ENCODE assay signal across 7 cellular contexts in the genomic region with DNA sequence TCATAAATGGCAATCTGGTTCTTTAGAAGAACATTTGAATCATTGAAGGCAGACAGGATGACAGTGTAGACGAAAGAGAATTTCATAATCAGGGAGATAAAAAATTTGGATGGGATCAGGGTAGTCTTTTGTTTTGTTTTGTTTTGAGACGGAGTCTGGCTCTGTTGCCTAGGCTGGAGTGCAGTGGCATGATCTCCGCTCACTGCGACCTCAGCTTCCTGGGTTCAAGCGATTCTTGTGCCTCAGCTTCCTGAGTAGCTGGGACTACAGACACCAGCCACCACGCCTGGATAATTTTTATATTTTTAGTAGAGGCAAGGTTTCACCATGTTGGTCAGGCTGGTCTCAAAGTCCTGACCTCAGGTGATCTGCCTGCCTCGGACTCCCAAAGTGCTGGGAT. TPM values are rescaled to one million over a fixed set of nuclear protein-coding genes. Genes with fewer than 3 reads are reported as not detected.
DNase-seq lines count a peak whose midpoint lies in the region; ATAC-seq and TF ChIP-seq lines count a peak whose summit lies in the region.
"Not testable (repeated sequence)": the region's sequence is repeated elsewhere in the genome, so short reads cannot be mapped to it uniquely, and the experiment has no call there.

No MANE protein-coding gene starts in this region.

- TF ChIP-seq CTCF in DND-41 (IDR thresholded peaks at IDR 0.05; ENCODE audit: borderline replicate concordance, extremely low read depth, low read length, poor library complexity, severe bottlenecking); mesothelial cell of epicardium (IDR thresholded peaks at IDR 0.05; ENCODE audit: unreplicated experiment); psoas muscle (IDR thresholded peaks at IDR 0.05): not testable (repeated sequence)

- H3K4me3 ChIP-seq in DND-41 (ENCODE audit: low read depth in 1 of 2, low read length in 2 of 2); psoas muscle: not testable (repeated sequence)

- H3K4me3 Mint-ChIP-seq in activated CD4-positive, alpha-beta memory T cell treated with anti-CD3 and anti-CD28 coated beads, Interleukin-2, amount 10 ng/mL, durations not matched to agents 7 days and 5 days: peak overlapping the region; percentile 39
- peak overlapping the region; percentile 99 for H3K4me3 Mint-ChIP-seq in activated naive CD4-positive, alpha-beta T cell treated with anti-CD3 and anti-CD28 coated beads, Interleukin-2, amount 10 ng/mL, durations not matched to agents 7 days and 5 days
- H3K4me3 Mint-ChIP-seq in central memory CD8-positive, alpha-beta T cell: peak overlapping the region; percentile 42
- peak overlapping the region; percentile 41 for H3K4me3 Mint-ChIP-seq in mesothelial cell of epicardium

- ATAC-seq in DND-41 (ENCODE audit: insufficient read depth, low read depth); central memory CD8-positive, alpha-beta T cell (replicated peaks; ENCODE audit: extremely low read depth, poor library complexity, severe bottlenecking); psoas muscle: not testable (repeated sequence)

- peak overlapping the region; percentile 72 for H3K27ac Mint-ChIP-seq in activated CD4-positive, alpha-beta memory T cell treated with anti-CD3 and anti-CD28 coated beads, Interleukin-2, amount 10 ng/mL, durations not matched to agents 7 days and 5 days
- peak overlapping the region; percentile 78 for H3K27ac Mint-ChIP-seq in activated naive CD4-positive, alpha-beta T cell treated with anti-CD3 and anti-CD28 coated beads, Interleukin-2, amount 10 ng/mL, durations not matched to agents 7 days and 5 days
- H3K27ac Mint-ChIP-seq in central memory CD8-positive, alpha-beta T cell (ENCODE audit: low read depth): peak overlapping the region; percentile 35
- peak overlapping the region; percentile 47 for H3K27ac Mint-ChIP-seq in mesothelial cell of epicardium

- peaks cover 13% of the 10 kb centered on the region for H4K20me1 ChIP-seq in DND-41 (ENCODE audit: insufficient read depth, low read length)

- peak overlapping the region; percentile 77; the same call in 1 of the 2 replicates for H3K4me2 ChIP-seq in DND-41 (ENCODE audit: insufficient read depth, low read length)

- H3K4me1 ChIP-seq in DND-41 (ENCODE audit: insufficient read depth, low read length) (peaks cover 34% of the 10 kb centered on the region), psoas muscle (peaks cover 28% of the 10 kb centered on the region)

- POLR2A ChIA-PET in activated CD4-positive, alpha-beta memory T cell treated with anti-CD3 and anti-CD28 coated beads, Interleukin-2, amount 10 ng/mL, durations not matched to agents 7 days and 5 days (lab: Charles Lee): interaction anchor here (5.5 kb wide), 1 partner anchor 21 kb away, joined by 112 read pairs; a partner anchor contains a TSS

- not testable (repeated sequence) for H3K9me3 ChIP-seq in DND-41 (ENCODE audit: insufficient read depth, low read length, severe bottlenecking); psoas muscle

- H3K9me3 Mint-ChIP-seq in activated CD4-positive, alpha-beta memory T cell treated with anti-CD3 and anti-CD28 coated beads, Interleukin-2, amount 10 ng/mL, durations not matched to agents 7 days and 5 days; activated naive CD4-positive, alpha-beta T cell treated with anti-CD3 and anti-CD28 coated beads, Interleukin-2, amount 10 ng/mL, durations not matched to agents 7 days and 5 days; central memory CD8-positive, alpha-beta T cell; mesothelial cell of epicardium: not testable (repeated sequence)

- H3K36me3 ChIP-seq in DND-41 (ENCODE audit: insufficient read depth, low read length): not testable (repeated sequence)
- peaks cover 4 to 38% of the 10 kb centered on the region in 2 donors for H3K36me3 ChIP-seq in psoas muscle (ENCODE audit: insufficient read depth in 1 of 2, low read depth in 1 of 2)

- H2AFZ ChIP-seq in DND-41 (ENCODE audit: low read depth, low read length): not testable (repeated sequence)

- not testable (repeated sequence) for DNase-seq in DND-41; central memory CD8-positive, alpha-beta T cell (ENCODE audit: low spot score in 2 of 2); mesothelial cell of epicardium (ENCODE audit: low spot score in 2 of 2, unreplicated experiment in 2 of 2); psoas muscle
- peak; percentile 14 for DNase-seq in T follicular helper cell (ENCODE audit: low read depth)
- peak; percentile 45 for DNase-seq in activated CD4-positive, alpha-beta memory T cell treated with anti-CD3 and anti-CD28 coated beads, Interleukin-2, amount 10 ng/mL, durations not matched to agents 7 days and 5 days
- peak; percentile 55 for DNase-seq in activated naive CD4-positive, alpha-beta T cell treated with anti-CD3 and anti-CD28 coated beads, Interleukin-2, amount 10 ng/mL, durations not matched to agents 7 days and 5 days

- intact Hi-C loops in psoas muscle (cut with DNase I): not testable (repeated sequence)

- CTCF ChIA-PET in activated CD4-positive, alpha-beta memory T cell treated with anti-CD3 and anti-CD28 coated beads, Interleukin-2, amount 10 ng/mL, durations not matched to agents 7 days and 5 days (lab: Charles Lee): interaction anchor here (0.6 to 2.0 kb wide), 4 partner anchors 9 to 98 kb away, joined by 3 to 5 read pairs (median 4); a partner anchor contains a TSS
- CTCF ChIA-PET in activated naive CD4-positive, alpha-beta T cell treated with anti-CD3 and anti-CD28 coated beads, Interleukin-2, amount 10 ng/mL, durations not matched to agents 7 days and 5 days (lab: Charles Lee): interaction anchor here (2.0 kb wide), 1 partner anchor 9 kb away, joined by 6 read pairs; no protein-coding TSS in a partner anchor

- H3K36me3 Mint-ChIP-seq in activated CD4-positive, alpha-beta memory T cell treated with anti-CD3 and anti-CD28 coated beads, Interleukin-2, amount 10 ng/mL, durations not matched to agents 7 days and 5 days (ENCODE audit: low read depth): peaks cover 38% of the 10 kb centered on the region
- H3K36me3 Mint-ChIP-seq in activated naive CD4-positive, alpha-beta T cell treated with anti-CD3 and anti-CD28 coated beads, Interleukin-2, amount 10 ng/mL, durations not matched to agents 7 days and 5 days: peaks cover 38% of the 10 kb centered on the region
- peaks cover 23% of the 10 kb centered on the region for H3K36me3 Mint-ChIP-seq in central memory CD8-positive, alpha-beta T cell (ENCODE audit: insufficient read depth)
- not testable (repeated sequence) for H3K36me3 Mint-ChIP-seq in mesothelial cell of epicardium

- peaks cover 65% of the 10 kb centered on the region for H3K79me2 ChIP-seq in DND-41 (ENCODE audit: insufficient read depth, low read length)

- H3K9ac ChIP-seq in DND-41 (ENCODE audit: low read depth, low read length): not testable (repeated sequence)

- WGBS in psoas muscle, 3 donors: 78 to 79% (median 78%) methylated on average over 7 of the region's 7 CpGs

- H3K4me1 Mint-ChIP-seq in activated CD4-positive, alpha-beta memory T cell treated with anti-CD3 and anti-CD28 coated beads, Interleukin-2, amount 10 ng/mL, durations not matched to agents 7 days and 5 days: peaks cover 49% of the 10 kb centered on the region
- H3K4me1 Mint-ChIP-seq in activated naive CD4-positive, alpha-beta T cell treated with anti-CD3 and anti-CD28 coated beads, Interleukin-2, amount 10 ng/mL, durations not matched to agents 7 days and 5 days: peaks cover 46% of the 10 kb centered on the region
- peaks cover 51% of the 10 kb centered on the region for H3K4me1 Mint-ChIP-seq in central memory CD8-positive, alpha-beta T cell
- H3K4me1 Mint-ChIP-seq in mesothelial cell of epicardium: peaks cover 31% of the 10 kb centered on the region

- not testable (repeated sequence) for H3K27me3 ChIP-seq in DND-41 (ENCODE audit: insufficient read depth, low read length, poor library complexity); psoas muscle (ENCODE audit: insufficient read depth in 3 of 3, low read length in 2 of 3)

- not testable (repeated sequence) for H3K27me3 Mint-ChIP-seq in activated CD4-positive, alpha-beta memory T cell treated with anti-CD3 and anti-CD28 coated beads, Interleukin-2, amount 10 ng/mL, durations not matched to agents 7 days and 5 days; activated naive CD4-positive, alpha-beta T cell treated with anti-CD3 and anti-CD28 coated beads, Interleukin-2, amount 10 ng/mL, durations not matched to agents 7 days and 5 days; central memory CD8-positive, alpha-beta T cell; mesothelial cell of epicardium (ENCODE audit: low read depth)

- not testable (repeated sequence) for H3K27ac ChIP-seq in DND-41 (ENCODE audit: low read length)
- H3K27ac ChIP-seq in psoas muscle: peak overlapping the region; percentile 55

RNA-seq across cellular contexts. Expression of a gene that starts 2.4 kb away (rescaled TPM):
- total RNA-seq in activated CD4-positive, alpha-beta memory T cell treated with anti-CD3 and anti-CD28 coated beads, Interleukin-2, amount 10 ng/mL, durations not matched to agents 7 days and 5 days: 10 to 100 TPM; 47.7 to 49.6 TPM
- total RNA-seq in mesothelial cell of epicardium (55.1 to 62.7 TPM (median 58.7 TPM) in 3 replicates), psoas muscle (10 to 100 TPM; 33.0 to 49.3 (median 43.1) TPM)
- polyA plus RNA-seq in psoas muscle: 10 to 100 TPM in 2 of 3 donors, 1 to 10 TPM in 1; 9.7 to 26.3 (median 10.5) TPM

RNA-seq across cellular contexts. Expression of a gene that starts 22.9 kb away (rescaled TPM):
- 100 to 1,000 TPM; 155 to 156 TPM for total RNA-seq in activated CD4-positive, alpha-beta memory T cell treated with anti-CD3 and anti-CD28 coated beads, Interleukin-2, amount 10 ng/mL, durations not matched to agents 7 days and 5 days
- 249 to 255 TPM (median 253 TPM) in 3 replicates for total RNA-seq in mesothelial cell of epicardium
- 100 to 1,000 TPM in 1 of 4 donors, 10 to 100 TPM in 3; 53.2 to 160 (median 84.6) TPM for total RNA-seq in psoas muscle
- 100 to 1,000 TPM in 1 of 3 donors, 10 to 100 TPM in 2; 76.7 to 179 (median 94.3) TPM for polyA plus RNA-seq in psoas muscle

Comparison
In these comparisons a context has a peak if more than half of its experiments do, and no peak if none do; other contexts are left out.
1. H3K4me3 Mint-ChIP-seq: peak in every context shown above with its lines; median percentile 99 in activated naive CD4-positive, alpha-beta T cell treated with anti-CD3 and anti-CD28 coated beads, Interleukin-2, amount 10 ng/mL, durations not matched to agents 7 days and 5 days; 42 in central memory CD8-positive, alpha-beta T cell; 41 in mesothelial cell of epicardium; 39 in activated CD4-positive, alpha-beta memory T cell treated with anti-CD3 and anti-CD28 coated beads, Interleukin-2, amount 10 ng/mL, durations not matched to agents 7 days and 5 days.